Comparison of ENCODE assay signal across 18 cellular contexts in the genomic region with DNA sequence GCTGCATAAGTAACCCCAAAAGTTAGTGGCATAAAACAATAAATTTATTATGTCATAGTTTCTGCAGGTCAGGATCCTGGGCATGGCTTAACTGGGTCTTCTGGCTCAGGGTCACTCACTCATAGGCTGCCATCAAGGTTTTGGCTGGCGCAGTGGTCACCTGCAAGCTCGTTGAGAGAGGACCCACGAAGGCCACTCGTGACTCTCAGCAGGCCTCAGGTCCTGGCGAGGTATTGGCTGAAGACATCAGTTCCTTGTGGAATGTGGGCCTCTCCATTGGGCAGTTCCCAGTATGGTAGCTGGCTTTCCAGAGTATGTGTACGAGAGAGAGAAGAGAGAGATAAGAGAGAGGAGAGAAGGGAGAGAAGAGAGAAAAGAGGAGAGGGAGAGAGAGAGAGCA.
DNase-seq lines count a peak whose midpoint lies in the region; ATAC-seq and TF ChIP-seq lines count a peak whose summit lies in the region.
"Had no signal": no experiment of that assay in that cellular context is flagged by ENCODE, and none has a peak within 500 bp of the region (broad histone marks: within the 10 kb centered on the region; RNA-seq: fewer than 3 reads in every experiment).

No MANE protein-coding gene starts in this region.

- H3K27me3 ChIP-seq in IMR-90 (ENCODE audit: control insufficient read depth, insufficient read depth, low read length): no peaks in the 10 kb centered on the region
- H3K27me3 ChIP-seq: body of pancreas, right atrium auricular region, uterus had no signal

- BruUV-seq in IMR-90 (replicated peaks; lab: Mats Ljungman, UMichigan): no TSS peak

- no peak overlapping the region for H4K91ac ChIP-seq in IMR-90 (ENCODE audit: insufficient read depth, low read depth, low read length)

- no peak overlapping the region for H2AK9ac ChIP-seq in IMR-90 (replicated peaks; ENCODE audit: low read depth, low read length, poor library complexity)

- in situ Hi-C loops in IMR-90 (cut with MboI; ENCODE audit: low sequenced_read_pairs): no loop called here

- H3K4me1 ChIP-seq in IMR-90 (ENCODE audit: control insufficient read depth, insufficient read depth, low read length): peaks cover 20% of the 10 kb centered on the region
- H3K4me1 ChIP-seq: Caco-2 had no signal

- peak overlapping the region in 1 of 2 experiments; percentile 25; a peak in 1 of 4 replicates for H4K8ac ChIP-seq in IMR-90 (ENCODE audit: low read depth in 2 of 2, low read length in 2 of 2)

- H2AFZ ChIP-seq in IMR-90 (replicated peaks; ENCODE audit: low read length, poor library complexity): no peak overlapping the region

- peak overlapping the region; percentile 13; the same call in 1 of the 2 replicates for H3K23ac ChIP-seq in IMR-90 (ENCODE audit: low read depth, low read length)

- peaks cover 18% of the 10 kb centered on the region for H3K9me1 ChIP-seq in IMR-90 (ENCODE audit: insufficient read depth, low read length)

- peak overlapping the region; percentile 32 for H2BK5ac ChIP-seq in IMR-90 (ENCODE audit: low read depth, low read length, poor library complexity, severe bottlenecking)

- no peak for DNase-seq in activated naive CD4-positive, alpha-beta T cell (lab: John Stamatoyannopoulos, UW)
- DNase-seq in IMR-90: peak; percentile 37
- no peak for DNase-seq in stimulated activated effector memory CD8-positive, alpha-beta T cell treated with anti-CD3 and anti-CD28 coated beads, Interleukin-12 subunit alpha, Interleukin-12 subunit beta, amount 100 ng/mL, for 72 hours (ENCODE audit: low spot score in 2 of 2)
- DNase-seq in caudate nucleus (lab: John Stamatoyannopoulos, UW): no peak
- no peak for DNase-seq in NCI-H1092 treated with DMSO at 0.1 percent for 48 hours (lab: John Stamatoyannopoulos, UW)
- DNase-seq: activated CD4-positive, alpha-beta T cell treated with anti-CD3 and anti-CD28 coated beads, Interleukin-2, amount 50 U/mL, for 1 hour; activated gamma-delta T cell; body of pancreas; Caco-2; left cardiac atrium; NCI-H1048; NCI-H2081 treated with DMSO at 0.1 percent for 48 hours; uterus had no signal

- no peak overlapping the region for H3K56ac ChIP-seq in IMR-90 (ENCODE audit: extremely low read depth, insufficient read depth, low read length)

- peaks cover 22 to 69% of the 10 kb centered on the region in 2 experiments for H3K79me1 ChIP-seq in IMR-90 (ENCODE audit: low read depth in 1 of 2, low read length in 2 of 2)

- peaks cover 49% of the 10 kb centered on the region for H3K36me3 ChIP-seq in IMR-90 (ENCODE audit: control insufficient read depth, insufficient read depth, low read length)
- H3K36me3 ChIP-seq: uterus had no signal

- H3K14ac ChIP-seq in IMR-90 (replicated peaks; ENCODE audit: low read depth, low read length): no peak overlapping the region; the same call in 1 of the 2 replicates

- H3K27ac ChIP-seq in IMR-90 (ENCODE audit: insufficient read depth, low read length) (peak overlapping the region; percentile 88; the same call in 1 of the 2 replicates), caudate nucleus (ENCODE audit: low read depth, low read length) (no peak overlapping the region)
- H3K27ac ChIP-seq: body of pancreas, KMS-11, right atrium auricular region, uterus had no signal

- no CpG with 5 or more reads among the region's 6 CpGs for WGBS in IMR-90 (ENCODE audit: extremely low coverage in 2 of 2, insufficient read length in 1 of 2), 2 experiments

- H3K4me3 ChIP-seq in IMR-90 (ENCODE audit: insufficient read depth, low read depth, low read length): no peak overlapping the region
- H3K4me3 ChIP-seq: body of pancreas, right atrium auricular region, uterus had no signal

- H3K9me3 Mint-ChIP-seq in activated naive CD4-positive, alpha-beta T cell treated with anti-CD3 and anti-CD28 coated beads, Interleukin-2, amount 50 U/mL, for 24 hours: no peaks in the 10 kb centered on the region
- no peaks in the 10 kb centered on the region for H3K9me3 Mint-ChIP-seq in activated naive CD8-positive, alpha-beta T cell (ENCODE audit: low read depth)
- no peaks in the 10 kb centered on the region for H3K9me3 Mint-ChIP-seq in stimulated activated effector memory CD8-positive, alpha-beta T cell treated with anti-CD3 and anti-CD28 coated beads, Interleukin-12 subunit alpha, Interleukin-12 subunit beta, amount 100 ng/mL, for 72 hours

- peaks cover 39% of the 10 kb centered on the region for H3K4me1 Mint-ChIP-seq in activated naive CD4-positive, alpha-beta T cell treated with anti-CD3 and anti-CD28 coated beads, Interleukin-2, amount 50 U/mL, for 24 hours
- H3K4me1 Mint-ChIP-seq in activated naive CD8-positive, alpha-beta T cell (ENCODE audit: low read depth): peaks cover 30% of the 10 kb centered on the region
- H3K4me1 Mint-ChIP-seq in stimulated activated effector memory CD8-positive, alpha-beta T cell treated with anti-CD3 and anti-CD28 coated beads, Interleukin-12 subunit alpha, Interleukin-12 subunit beta, amount 100 ng/mL, for 72 hours: peaks cover 49% of the 10 kb centered on the region

- H4K20me1 ChIP-seq in IMR-90 (ENCODE audit: insufficient read depth, low read length): peaks cover 62% of the 10 kb centered on the region

- peak overlapping the region; percentile 90 for H3K27ac Mint-ChIP-seq in activated naive CD4-positive, alpha-beta T cell treated with anti-CD3 and anti-CD28 coated beads, Interleukin-2, amount 50 U/mL, for 24 hours
- peak overlapping the region; percentile 41 for H3K27ac Mint-ChIP-seq in activated naive CD8-positive, alpha-beta T cell
- peak overlapping the region; percentile 90 for H3K27ac Mint-ChIP-seq in stimulated activated effector memory CD8-positive, alpha-beta T cell treated with anti-CD3 and anti-CD28 coated beads, Interleukin-12 subunit alpha, Interleukin-12 subunit beta, amount 100 ng/mL, for 72 hours

- H2AK5ac ChIP-seq in IMR-90 (ENCODE audit: low read depth, low read length): no peak overlapping the region

- no peak overlapping the region for H3K9ac ChIP-seq in IMR-90 (ENCODE audit: low read depth, low read length)
- H3K9ac ChIP-seq: KMS-11 had no signal

- POLR2A ChIA-PET in IMR-90 (lab: Charles Lee; ENCODE audit: unreplicated experiment): interaction anchor here (0.5 kb wide), 1 partner anchor 185 kb away, joined by 3 read pairs; no protein-coding TSS in a partner anchor

- ATAC-seq in IMR-90 (ENCODE audit: low read depth) (peak; percentile 7), GM21528 (IDR thresholded peaks at IDR 0.05; ENCODE audit: low FRiP score, unreplicated experiment) (no peak)
- peak; percentile 2 for ATAC-seq in stimulated activated effector memory CD8-positive, alpha-beta T cell treated with anti-CD3 and anti-CD28 coated beads, Interleukin-12 subunit alpha, Interleukin-12 subunit beta, amount 100 ng/mL, for 72 hours
- ATAC-seq: body of pancreas, left cardiac atrium had no signal

- H3K4me3 Mint-ChIP-seq in activated naive CD4-positive, alpha-beta T cell treated with anti-CD3 and anti-CD28 coated beads, Interleukin-2, amount 50 U/mL, for 24 hours: peak overlapping the region; percentile 26
- H3K4me3 Mint-ChIP-seq in activated naive CD8-positive, alpha-beta T cell: peak overlapping the region; percentile 11
- no peak overlapping the region for H3K4me3 Mint-ChIP-seq in stimulated activated effector memory CD8-positive, alpha-beta T cell treated with anti-CD3 and anti-CD28 coated beads, Interleukin-12 subunit alpha, Interleukin-12 subunit beta, amount 100 ng/mL, for 72 hours

- peaks cover 48% of the 10 kb centered on the region for H3K36me3 Mint-ChIP-seq in activated naive CD4-positive, alpha-beta T cell treated with anti-CD3 and anti-CD28 coated beads, Interleukin-2, amount 50 U/mL, for 24 hours
- peaks cover 28% of the 10 kb centered on the region for H3K36me3 Mint-ChIP-seq in activated naive CD8-positive, alpha-beta T cell
- no peaks in the 10 kb centered on the region for H3K36me3 Mint-ChIP-seq in stimulated activated effector memory CD8-positive, alpha-beta T cell treated with anti-CD3 and anti-CD28 coated beads, Interleukin-12 subunit alpha, Interleukin-12 subunit beta, amount 100 ng/mL, for 72 hours

- no peak overlapping the region for H3K4me2 ChIP-seq in IMR-90 (ENCODE audit: low read depth, low read length)
- H3K4me2 ChIP-seq: KMS-11 had no signal

- H3K27me3 Mint-ChIP-seq in activated naive CD4-positive, alpha-beta T cell treated with anti-CD3 and anti-CD28 coated beads, Interleukin-2, amount 50 U/mL, for 24 hours: no peaks in the 10 kb centered on the region
- no peaks in the 10 kb centered on the region for H3K27me3 Mint-ChIP-seq in activated naive CD8-positive, alpha-beta T cell

- no peak overlapping the region for H3K4ac ChIP-seq in IMR-90 (ENCODE audit: low read depth, low read length)

- peak; percentile 41 for TF ChIP-seq POLR2A in IMR-90 (IDR thresholded peaks at IDR 0.05; ENCODE audit: low read depth, low read length)

- dilution Hi-C loops in IMR-90 (cut with HindIII; ENCODE audit: low sequenced_read_pairs, unreplicated experiment): no loop called here

- no peak overlapping the region for H2BK15ac ChIP-seq in IMR-90 (ENCODE audit: low read depth, low read length)

- CTCF ChIA-PET in IMR-90 (lab: Yijun Ruan, JAX): interaction anchor here (1.2 kb wide), 1 partner anchor 16 kb away, joined by 3 read pairs; no protein-coding TSS in a partner anchor

- intact Hi-C loops in IMR-90 (cut with micrococcal nuclease): no loop called here

- no peak for TF ChIP-seq RAD21 in IMR-90 (IDR thresholded peaks at IDR 0.05; ENCODE audit: low read length)

- no peaks in the 10 kb centered on the region for H3K9me3 ChIP-seq in IMR-90 (ENCODE audit: control insufficient read depth, insufficient read depth, low read length)
- H3K9me3 ChIP-seq: body of pancreas, Caco-2, right atrium auricular region, uterus had no signal

- no peak overlapping the region for H3K18ac ChIP-seq in IMR-90 (ENCODE audit: low read depth, low read length)

- no peak overlapping the region for H4K5ac ChIP-seq in IMR-90 (ENCODE audit: low read depth, low read length)

- H2BK120ac ChIP-seq in IMR-90 (ENCODE audit: low read depth, low read length): no peak overlapping the region

- no peak for TF ChIP-seq CTCF in IMR-90 (conservative IDR thresholded peaks at IDR 0.05; ENCODE audit: low read depth, low read length)

- H2BK20ac ChIP-seq in IMR-90 (ENCODE audit: low read depth, low read length): no peak overlapping the region

TF ChIP-seq in IMR-90, 13 proteins besides CTCF, POLR2A, EP300 and RAD21 (continues in another document):
- TF ChIP-seq, protein P1, sequence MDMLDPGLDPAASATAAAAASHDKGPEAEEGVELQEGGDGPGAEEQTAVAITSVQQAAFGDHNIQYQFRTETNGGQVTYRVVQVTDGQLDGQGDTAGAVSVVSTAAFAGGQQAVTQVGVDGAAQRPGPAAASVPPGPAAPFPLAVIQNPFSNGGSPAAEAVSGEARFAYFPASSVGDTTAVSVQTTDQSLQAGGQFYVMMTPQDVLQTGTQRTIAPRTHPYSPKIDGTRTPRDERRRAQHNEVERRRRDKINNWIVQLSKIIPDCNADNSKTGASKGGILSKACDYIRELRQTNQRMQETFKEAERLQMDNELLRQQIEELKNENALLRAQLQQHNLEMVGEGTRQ (IDR thresholded peaks at IDR 0.05; ENCODE audit: low read depth, low read length): no peak
- no peak for TF ChIP-seq CEBPB (IDR thresholded peaks at IDR 0.05; ENCODE audit: low read depth, low read length)
